ENCODE assay signal across 7 cellular contexts in genomic region chr4:54539500-54540029, GRCh38.
DNase-seq lines count a peak whose midpoint lies in the region; ATAC-seq, FAIRE-seq and TF ChIP-seq lines count a peak whose summit lies in the region.

No MANE protein-coding gene starts in this region.

- no peak for FAIRE-seq in GM12878 (lab: Jason Lieb, UNC)

- 26% methylated on average over 26 of the region's 26 CpGs for WGBS in GM12878 (ENCODE audit: insufficient coverage, insufficient replicate concordance, low lambda C conversion rate, missing lambda C conversion rate)

- no peaks in the 10 kb centered on the region; a peak in 1 of 4 replicates for H3K27me3 ChIP-seq in GM12878 (replicated peaks in 1 of 2; ENCODE audit: control insufficient read depth in 2 of 2, insufficient read depth in 2 of 2, low read length in 1 of 2)

- H3K27ac ChIP-seq in GM12878 (ENCODE audit: control insufficient read depth, insufficient read depth) (no peak overlapping the region), RWPE1 (no peak overlapping the region)

- H3K4me2 ChIP-seq in GM12878 (ENCODE audit: control insufficient read depth, insufficient read depth) = 0 out of 2 replicates have a peak overlapping the region, but pooled peaks have one; percentile 23

- POLR2A ChIA-PET in GM12878 (lab: Charles Lee) = no interaction called here
- POLR2A ChIA-PET in RWPE1 (lab: Yijun Ruan, JAX; ENCODE audit: low non-redundant PET) = interaction anchor here (0.5 kb wide), 1 partner anchor 12 kb away, joined by 4 read pairs; no protein-coding TSS in a partner anchor

- no peaks in the 10 kb centered on the region for H3K79me2 ChIP-seq in GM12878 (ENCODE audit: control insufficient read depth, insufficient read depth, low read length)

- H3K36me3 ChIP-seq in GM12878 (ENCODE audit: control insufficient read depth in 2 of 2, insufficient read depth in 2 of 2, low read length in 1 of 2) = no peaks in the 10 kb centered on the region

- RAD21 ChIA-PET in GM12878 (lab: Charles Lee; ENCODE audit: unreplicated experiment) = no interaction called here

- H3K4me3 ChIP-seq in GM12878 = no peak overlapping the region
- H3K4me3 ChIP-seq in iPS-11a (ENCODE audit: low read depth, low read length) = peak overlapping the region; percentile 28

- intact Hi-C loops in GM12878 (cut with micrococcal nuclease; ENCODE audit: unreplicated experiment) = no loop called here

- no peak for TF ChIP-seq CTCF in GM12878 (IDR thresholded peaks at IDR 0.05 in 2 of 3, conservative IDR thresholded peaks at IDR 0.05 in 1 of 3; ENCODE audit: control insufficient read depth in 2 of 3, extremely low read depth in 1 of 3, insufficient read depth in 1 of 3, low read depth in 3 of 3, low read length in 3 of 3)
- no peak for TF ChIP-seq CTCF in RWPE1 (conservative IDR thresholded peaks at IDR 0.05; ENCODE audit: low read depth)

- TF ChIP-seq POLR2A in GM12878 (IDR thresholded peaks at IDR 0.05; ENCODE audit: low read depth, low read length) = no peak

- DNase-seq in NCI-H2107 treated with DMSO at 0.1 percent for 48 hours (lab: John Stamatoyannopoulos, UW; ENCODE audit: unreplicated experiment) = peak; percentile 36
- no peak for DNase-seq in GM12878 (ENCODE audit: low read depth, low spot score)
- peak; percentile 13 for DNase-seq in renal cortical epithelial cell (ENCODE audit: low read depth)
- DNase-seq in SKM-1 (lab: John Stamatoyannopoulos, UW; ENCODE audit: unreplicated experiment) = no peak
- no peak for DNase-seq in RWPE1 (ENCODE audit: low spot score)

- BruUV-seq in GM12878 (replicated peaks; lab: Mats Ljungman, UMichigan) = no TSS peak

- in situ Hi-C loops in GM12878 (cut with MboI) = no loop called here

- H4K20me1 ChIP-seq in GM12878 (ENCODE audit: control insufficient read depth, insufficient read depth) = no peaks in the 10 kb centered on the region

- peak; percentile 59 for ATAC-seq in GM21381 (IDR thresholded peaks at IDR 0.05; ENCODE audit: unreplicated experiment)
- ATAC-seq in GM12878 = no peak; the same call in 2 of the 3 replicates

- TF ChIP-seq EP300 in GM12878 (IDR thresholded peaks at IDR 0.05; ENCODE audit: borderline replicate concordance in 1 of 2, control insufficient read depth in 1 of 2, low read depth in 2 of 2, low read length in 2 of 2) = no peak

- H3K9ac ChIP-seq in GM12878 (ENCODE audit: control insufficient read depth, insufficient read depth, low read length) = no peak overlapping the region

- H3K4me1 ChIP-seq in GM12878 (ENCODE audit: control insufficient read depth, insufficient read depth, low read length) = no peaks in the 10 kb centered on the region

- SMC1A ChIA-PET in GM12878 (lab: Charles Lee; ENCODE audit: uncharacterized antibody, unreplicated experiment) = interaction anchor here (1.1 kb wide), 1 partner anchor 34 kb away, joined by 3 read pairs; no protein-coding TSS in a partner anchor

- no peak overlapping the region for H2AFZ ChIP-seq in GM12878 (ENCODE audit: control insufficient read depth, low read depth, low read length)

- TF ChIP-seq RAD21 in GM12878 (IDR thresholded peaks at IDR 0.05; ENCODE audit: insufficient read depth, low read depth, low read length) = no peak

- CTCF ChIA-PET in GM12878 (lab: Yijun Ruan, JAX) (no interaction called here), RWPE1 (lab: Yijun Ruan, JAX) (interaction anchor here (1.0 kb wide), 1 partner anchor 27 kb away, joined by 3 read pairs; no protein-coding TSS in a partner anchor)

- H3K9me3 ChIP-seq in GM12878 (replicated peaks; ENCODE audit: control insufficient read depth, insufficient read depth, low read length) = no peaks in the 10 kb centered on the region

TF ChIP-seq in GM12878, 131 proteins besides CTCF, POLR2A, EP300 and RAD21:
- no peak for TF ChIP-seq ESRRA (IDR thresholded peaks at IDR 0.05; ENCODE audit: low read length)
- no peak for TF ChIP-seq CREB1 (IDR thresholded peaks at IDR 0.05; ENCODE audit: low read depth)
- no peak for TF ChIP-seq NFYA (IDR thresholded peaks at IDR 0.05; ENCODE audit: borderline replicate concordance, low read depth, low read length)
- TF ChIP-seq ELK1 (IDR thresholded peaks at IDR 0.05; ENCODE audit: low read depth, low read length) = no peak
- TF ChIP-seq ZZZ3 (IDR thresholded peaks at IDR 0.05; ENCODE audit: control insufficient read depth, insufficient read length, low read depth) = no peak
- no peak for TF ChIP-seq SMARCA5 (IDR thresholded peaks at IDR 0.05)
- TF ChIP-seq E2F8 (IDR thresholded peaks at IDR 0.05; ENCODE audit: low read depth, partially characterized antibody) = no peak
- no peak for TF ChIP-seq WRNIP1 (IDR thresholded peaks at IDR 0.05; ENCODE audit: borderline replicate concordance, low read depth, low read length)
- no peak for TF ChIP-seq KDM1A (IDR thresholded peaks at IDR 0.05; ENCODE audit: borderline replicate concordance)
- no peak for TF ChIP-seq CHD2 (IDR thresholded peaks at IDR 0.05; ENCODE audit: borderline replicate concordance, low read depth, low read length)
- TF ChIP-seq ZNF274 (IDR thresholded peaks at IDR 0.05; ENCODE audit: insufficient read depth, insufficient read length) = no peak
- TF ChIP-seq BHLHE40 (IDR thresholded peaks at IDR 0.05; ENCODE audit: borderline replicate concordance in 1 of 2, low read depth in 2 of 2, low read length in 1 of 2) = no peak
- no peak for TF ChIP-seq HCFC1 (IDR thresholded peaks at IDR 0.05; ENCODE audit: low read length)
- TF ChIP-seq SPI1 (IDR thresholded peaks at IDR 0.05; ENCODE audit: borderline replicate concordance, insufficient read depth, low read depth, low read length) = no peak

Comparison
In these comparisons a context has a peak if more than half of its experiments do, and no peak if none do; other contexts are left out.
1. DNase-seq: peak in NCI-H2107 treated with DMSO at 0.1 percent for 48 hours (single experiment) and renal cortical epithelial cell (single experiment); none in GM12878 (single experiment), SKM-1 (single experiment) and RWPE1 (single experiment).